8 cellular contexts compared by ENCODE assay signal in the genomic region with DNA sequence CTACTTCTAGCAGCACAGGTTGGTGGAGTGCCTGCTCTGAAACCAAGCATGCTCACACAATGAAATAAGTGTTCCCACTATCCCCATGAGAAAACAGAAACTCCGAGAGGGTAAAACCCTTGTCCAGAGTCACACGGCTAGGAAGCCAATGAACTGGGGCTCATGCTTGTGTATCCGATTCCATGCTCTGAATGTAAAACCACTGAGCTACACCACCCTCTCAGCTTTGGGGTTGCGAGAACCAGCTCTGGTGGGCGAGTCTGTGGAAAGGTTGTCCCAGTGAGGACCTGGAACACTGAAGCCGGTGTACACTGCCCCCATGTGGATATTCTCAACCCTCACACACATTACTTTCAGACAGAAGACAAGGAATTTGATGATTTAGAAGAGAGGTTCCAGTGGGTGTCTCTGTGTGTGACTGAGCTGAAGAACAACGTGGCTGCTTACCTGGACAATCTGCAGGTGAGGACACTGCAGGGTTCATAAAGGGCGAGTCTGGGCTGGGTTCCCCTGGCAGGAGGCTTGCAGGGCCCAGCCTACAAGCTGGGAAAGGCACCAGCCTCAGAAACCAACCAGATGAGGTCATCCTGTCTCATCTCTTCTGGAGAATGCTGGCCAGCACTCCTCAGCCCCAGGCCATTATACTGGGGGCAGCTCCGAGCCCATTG. TPM values are rescaled to one million over a fixed set of nuclear protein-coding genes. Genes with fewer than 3 reads are reported as not detected.
DNase-seq lines count a peak whose midpoint lies in the region; ATAC-seq and TF ChIP-seq lines count a peak whose summit lies in the region.

No MANE protein-coding gene starts in this region.

- ATAC-seq in DND-41 (ENCODE audit: insufficient read depth, low read depth) (peak; percentile 78), GM19438 (IDR thresholded peaks at IDR 0.05; ENCODE audit: low read depth, unreplicated experiment) (peak; percentile 48), HG03097 (IDR thresholded peaks at IDR 0.05; ENCODE audit: low FRiP score, unreplicated experiment) (no peak)

- H3K9me3 ChIP-seq in DND-41 (ENCODE audit: insufficient read depth, low read length, severe bottlenecking), result no peaks in the 10 kb centered on the region

- DNase-seq in DND-41 (peak; percentile 32), HuH-7.5 (ENCODE audit: low spot score) (peak; percentile 32), SK-N-DZ (ENCODE audit: low spot score) (peak; percentile 64), dermis microvascular lymphatic vessel endothelial cell (ENCODE audit: low read depth in 2 of 2) (peak; percentile 70 to 80), lung microvascular endothelial cell (ENCODE audit: low read depth in 2 of 2) (peak; percentile 75 to 88), activated gamma-delta T cell treated with Interleukin-2 at 50 U/mL for 16 hours (no peak)

- no peak overlapping the region for H2AFZ ChIP-seq in DND-41 (ENCODE audit: low read depth, low read length)

- no peak overlapping the region for H3K4me3 ChIP-seq in DND-41 (ENCODE audit: low read depth in 1 of 2, low read length in 2 of 2)

- no peak overlapping the region for H3K9ac ChIP-seq in DND-41 (ENCODE audit: low read depth, low read length)

- no peaks in the 10 kb centered on the region for H3K79me2 ChIP-seq in DND-41 (ENCODE audit: insufficient read depth, low read length)

- H3K4me1 ChIP-seq in DND-41 (ENCODE audit: insufficient read depth, low read length), result no peaks in the 10 kb centered on the region

- TF ChIP-seq CTCF in DND-41 (IDR thresholded peaks at IDR 0.05; ENCODE audit: borderline replicate concordance, extremely low read depth, low read length, poor library complexity, severe bottlenecking), result peak; percentile 72

- H3K27me3 ChIP-seq in DND-41 (ENCODE audit: insufficient read depth, low read length, poor library complexity), result peaks cover 3% of the 10 kb centered on the region

- H4K20me1 ChIP-seq in DND-41 (ENCODE audit: insufficient read depth, low read length), result no peaks in the 10 kb centered on the region

- no peaks in the 10 kb centered on the region for H3K36me3 ChIP-seq in DND-41 (ENCODE audit: insufficient read depth, low read length)

- no peak overlapping the region for H3K27ac ChIP-seq in DND-41 (ENCODE audit: low read length)

- H3K4me2 ChIP-seq in DND-41 (ENCODE audit: insufficient read depth, low read length), result no peak overlapping the region

RNA-seq across cellular contexts. Expression of a gene that starts 37.4 kb away (rescaled TPM):
- not detected in 2 replicates for polyA plus RNA-seq in SK-N-DZ (2014; cell fraction: cytosol; rRNA removed)
- 0.02 TPM in 1 of 2 replicates, not detected in the other for polyA plus RNA-seq in SK-N-DZ (2014; cell fraction: nucleus; rRNA removed)
- total RNA-seq in dermis microvascular lymphatic vessel endothelial cell, result 8.3 and 20.6 TPM in 2 replicates
- 9.8 and 16.1 TPM in 2 replicates for total RNA-seq in lung microvascular endothelial cell
